1 cellular context compared by ENCODE assay signal in the genomic region with DNA sequence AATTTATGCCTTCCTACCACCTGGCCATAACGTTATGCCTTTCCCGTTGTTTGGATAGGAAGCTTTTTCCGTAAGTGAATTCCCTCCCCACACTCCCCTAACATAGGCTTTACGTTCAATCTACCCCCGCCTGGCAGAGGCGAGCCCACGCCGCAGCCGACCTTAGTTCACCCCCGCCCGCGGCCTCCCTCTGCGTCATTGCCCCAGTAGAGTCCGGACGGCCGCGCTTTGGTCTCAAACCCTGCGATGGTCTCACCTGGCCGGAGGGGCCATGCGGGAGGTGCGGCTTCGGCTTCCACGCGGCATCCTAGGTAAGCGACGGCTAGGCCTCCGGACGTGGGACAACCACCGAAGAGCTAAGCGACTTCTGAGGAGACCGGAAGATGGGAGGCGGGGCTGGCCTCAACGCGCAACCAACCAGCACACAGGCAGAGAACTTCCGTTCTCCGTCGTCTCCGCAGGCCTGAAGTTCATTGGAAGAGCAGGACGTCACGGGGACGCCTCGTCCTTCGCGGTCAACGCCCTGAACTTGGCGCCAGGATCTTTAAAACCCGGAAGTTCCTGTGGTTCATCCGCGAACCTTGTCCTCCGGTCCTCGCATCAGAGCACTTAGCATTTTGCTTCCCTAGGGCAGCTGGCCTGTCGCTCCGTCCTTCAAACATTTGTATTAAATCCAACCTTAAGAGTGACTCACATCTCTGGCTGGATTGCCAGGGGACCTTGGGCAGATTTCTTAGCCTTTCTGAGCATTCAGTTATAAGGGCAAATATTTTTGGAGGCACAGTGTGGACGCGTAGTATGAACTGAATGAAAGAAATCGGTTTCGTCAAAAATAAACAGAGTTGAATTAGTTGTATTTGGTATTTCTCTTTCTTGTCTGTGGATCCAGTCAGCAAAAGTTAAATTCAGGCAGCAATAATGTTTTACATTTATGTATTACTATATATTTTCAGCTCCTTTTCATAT.
TF ChIP-seq lines count a peak whose summit lies in the region.

A gene with protein sequence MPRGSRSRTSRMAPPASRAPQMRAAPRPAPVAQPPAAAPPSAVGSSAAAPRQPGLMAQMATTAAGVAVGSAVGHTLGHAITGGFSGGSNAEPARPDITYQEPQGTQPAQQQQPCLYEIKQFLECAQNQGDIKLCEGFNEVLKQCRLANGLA (minus strand): TSS at position 369 of the 966 bp plus-strand sequence. CDS start 63 bp downstream, at position 306.

TF ChIP-seq in HepG2, 621 proteins besides CTCF, POLR2A, EP300 and RAD21 (continued from another document and continues in another):
- TF ChIP-seq, protein P1, sequence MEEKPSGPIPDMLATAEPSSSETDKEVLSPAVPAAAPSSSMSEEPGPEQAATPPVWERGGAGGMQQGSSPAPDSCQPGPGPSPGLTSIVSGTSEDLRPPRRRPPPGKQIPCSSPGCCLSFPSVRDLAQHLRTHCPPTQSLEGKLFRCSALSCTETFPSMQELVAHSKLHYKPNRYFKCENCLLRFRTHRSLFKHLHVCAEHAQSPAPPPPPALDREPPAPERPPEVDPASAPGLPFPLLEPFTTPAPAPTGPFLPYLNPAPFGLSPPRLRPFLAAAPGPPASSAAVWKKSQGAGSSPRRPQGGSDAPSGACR (CRISPR knock-in tag; IDR thresholded peaks at IDR 0.05), result no peak
- TF ChIP-seq MTF1 (CRISPR knock-in tag; IDR thresholded peaks at IDR 0.05) (no peak), CHCHD3 (CRISPR knock-in tag; IDR thresholded peaks at IDR 0.05) (no peak), ZNF775 (CRISPR knock-in tag; IDR thresholded peaks at IDR 0.05; ENCODE audit: borderline replicate concordance) (no peak), ZNF18 (CRISPR knock-in tag; IDR thresholded peaks at IDR 0.05; ENCODE audit: insufficient replicate concordance) (peak; percentile 77), SOX13 (IDR thresholded peaks at IDR 0.05) (no peak), SOX13 (CRISPR knock-in tag; conservative IDR thresholded peaks at IDR 0.05 in 1 of 2, IDR thresholded peaks at IDR 0.05 in 1 of 2) (no peak; a peak in 1 of 4 replicates), HOXA5 (CRISPR knock-in tag; IDR thresholded peaks at IDR 0.05) (no peak), PRDM4 (CRISPR knock-in tag; IDR thresholded peaks at IDR 0.05; ENCODE audit: borderline replicate concordance) (no peak), FOSL1 (CRISPR knock-in tag; IDR thresholded peaks at IDR 0.05; ENCODE audit: borderline replicate concordance) (no peak), SRSF9 (IDR thresholded peaks at IDR 0.05; ENCODE audit: borderline replicate concordance, insufficient read depth, low read depth, low read length, poor library complexity, severe bottlenecking) (no peak), MIER2 (CRISPR knock-in tag; IDR thresholded peaks at IDR 0.05) (no peak), ZSCAN9 (CRISPR knock-in tag; IDR thresholded peaks at IDR 0.05; ENCODE audit: borderline replicate concordance) (peak; percentile 16), ADNP (CRISPR knock-in tag; IDR thresholded peaks at IDR 0.05) (no peak), SIN3B (IDR thresholded peaks at IDR 0.05; ENCODE audit: low read length) (peak; percentile 76; the same call in 1 of the 2 replicates), TAF15 (IDR thresholded peaks at IDR 0.05; ENCODE audit: low read depth, low read length, poor library complexity, severe bottlenecking) (no peak), HNRNPH1 (optimal IDR thresholded peaks at IDR 0.05; ENCODE audit: low read depth, low read length) (no peak), NCOR1 (IDR thresholded peaks at IDR 0.05; ENCODE audit: borderline replicate concordance, low read length) (peak; percentile 9; the same call in 1 of the 2 replicates), ELF3 (CRISPR knock-in tag; IDR thresholded peaks at IDR 0.05) (peak; percentile 86), ZNF841 (CRISPR knock-in tag; IDR thresholded peaks at IDR 0.05; ENCODE audit: borderline replicate concordance) (no peak; the same call in 1 of the 2 replicates), TEF (CRISPR knock-in tag; IDR thresholded peaks at IDR 0.05) (no peak), SP1 (IDR thresholded peaks at IDR 0.05) (no peak), SP1 (CRISPR knock-in tag; IDR thresholded peaks at IDR 0.05) (peak; percentile 46), HDAC6 (IDR thresholded peaks at IDR 0.05; ENCODE audit: low read depth, low read length) (no peak), DNMT1 (CRISPR knock-in tag; IDR thresholded peaks at IDR 0.05) (no peak), REXO4 (CRISPR knock-in tag; IDR thresholded peaks at IDR 0.05; ENCODE audit: borderline replicate concordance) (no peak), ZNF589 (CRISPR knock-in tag; conservative IDR thresholded peaks at IDR 0.05) (peak; percentile 80; the same call in 1 of the 2 replicates), ZNF282 (IDR thresholded peaks at IDR 0.05; ENCODE audit: partially characterized antibody) (no peak), ATF7 (IDR thresholded peaks at IDR 0.05) (no peak), ATF7 (CRISPR knock-in tag; IDR thresholded peaks at IDR 0.05) (no peak), ZNF790 (CRISPR knock-in tag; IDR thresholded peaks at IDR 0.05; ENCODE audit: borderline replicate concordance) (no peak), ZNF724P (CRISPR knock-in tag; IDR thresholded peaks at IDR 0.05; ENCODE audit: borderline replicate concordance) (no peak), E2F5 (CRISPR knock-in tag; conservative IDR thresholded peaks at IDR 0.05) (peak; percentile 96), HNRNPK (IDR thresholded peaks at IDR 0.05; ENCODE audit: low read depth, low read length, poor library complexity, severe bottlenecking) (no peak), NFE2 (CRISPR knock-in tag; IDR thresholded peaks at IDR 0.05) (no peak), THAP11 (CRISPR knock-in tag; IDR thresholded peaks at IDR 0.05) (peak; percentile 94), ZMAT3 (CRISPR knock-in tag; conservative IDR thresholded peaks at IDR 0.05) (no peak)
- TF ChIP-seq, protein P2, sequence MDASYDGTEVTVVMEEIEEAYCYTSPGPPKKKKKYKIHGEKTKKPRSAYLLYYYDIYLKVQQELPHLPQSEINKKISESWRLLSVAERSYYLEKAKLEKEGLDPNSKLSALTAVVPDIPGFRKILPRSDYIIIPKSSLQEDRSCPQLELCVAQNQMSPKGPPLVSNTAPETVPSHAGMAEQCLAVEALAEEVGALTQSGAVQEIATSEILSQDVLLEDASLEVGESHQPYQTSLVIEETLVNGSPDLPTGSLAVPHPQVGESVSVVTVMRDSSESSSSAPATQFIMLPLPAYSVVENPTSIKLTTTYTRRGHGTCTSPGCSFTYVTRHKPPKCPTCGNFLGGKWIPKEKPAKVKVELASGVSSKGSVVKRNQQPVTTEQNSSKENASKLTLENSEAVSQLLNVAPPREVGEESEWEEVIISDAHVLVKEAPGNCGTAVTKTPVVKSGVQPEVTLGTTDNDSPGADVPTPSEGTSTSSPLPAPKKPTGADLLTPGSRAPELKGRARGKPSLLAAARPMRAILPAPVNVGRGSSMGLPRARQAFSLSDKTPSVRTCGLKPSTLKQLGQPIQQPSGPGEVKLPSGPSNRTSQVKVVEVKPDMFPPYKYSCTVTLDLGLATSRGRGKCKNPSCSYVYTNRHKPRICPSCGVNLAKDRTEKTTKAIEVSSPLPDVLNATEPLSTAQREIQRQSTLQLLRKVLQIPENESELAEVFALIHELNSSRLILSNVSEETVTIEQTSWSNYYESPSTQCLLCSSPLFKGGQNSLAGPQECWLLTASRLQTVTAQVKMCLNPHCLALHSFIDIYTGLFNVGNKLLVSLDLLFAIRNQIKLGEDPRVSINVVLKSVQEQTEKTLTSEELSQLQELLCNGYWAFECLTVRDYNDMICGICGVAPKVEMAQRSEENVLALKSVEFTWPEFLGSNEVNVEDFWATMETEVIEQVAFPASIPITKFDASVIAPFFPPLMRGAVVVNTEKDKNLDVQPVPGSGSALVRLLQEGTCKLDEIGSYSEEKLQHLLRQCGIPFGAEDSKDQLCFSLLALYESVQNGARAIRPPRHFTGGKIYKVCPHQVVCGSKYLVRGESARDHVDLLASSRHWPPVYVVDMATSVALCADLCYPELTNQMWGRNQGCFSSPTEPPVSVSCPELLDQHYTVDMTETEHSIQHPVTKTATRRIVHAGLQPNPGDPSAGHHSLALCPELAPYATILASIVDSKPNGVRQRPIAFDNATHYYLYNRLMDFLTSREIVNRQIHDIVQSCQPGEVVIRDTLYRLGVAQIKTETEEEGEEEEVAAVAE (CRISPR knock-in tag; IDR thresholded peaks at IDR 0.05; ENCODE audit: borderline replicate concordance), result no peak
- TF ChIP-seq, protein P3, sequence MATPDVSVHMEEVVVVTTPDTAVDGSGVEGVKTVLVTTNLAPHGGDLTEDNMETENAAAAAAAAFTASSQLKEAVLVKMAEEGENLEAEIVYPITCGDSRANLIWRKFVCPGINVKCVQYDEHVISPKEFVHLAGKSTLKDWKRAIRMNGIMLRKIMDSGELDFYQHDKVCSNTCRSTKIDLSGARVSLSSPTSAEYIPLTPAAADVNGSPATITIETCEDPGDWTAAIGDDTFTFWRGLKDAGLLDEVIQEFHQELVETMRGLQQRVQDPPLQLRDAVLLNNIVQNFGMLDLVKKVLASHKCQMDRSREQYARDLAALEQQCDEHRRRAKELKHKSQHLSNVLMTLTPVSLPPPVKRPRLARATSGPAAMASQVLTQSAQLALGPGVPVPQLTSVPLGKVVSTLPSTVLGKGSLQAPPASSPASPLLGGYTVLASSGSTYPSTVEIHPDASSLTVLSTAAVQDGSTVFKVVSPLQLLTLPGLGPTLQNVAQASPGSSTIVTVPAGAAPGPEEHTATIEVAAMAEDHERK (CRISPR knock-in tag; IDR thresholded peaks at IDR 0.05; ENCODE audit: low read depth), result peak; percentile 51; the same call in 1 of the 2 replicates
- TF ChIP-seq, protein P4, sequence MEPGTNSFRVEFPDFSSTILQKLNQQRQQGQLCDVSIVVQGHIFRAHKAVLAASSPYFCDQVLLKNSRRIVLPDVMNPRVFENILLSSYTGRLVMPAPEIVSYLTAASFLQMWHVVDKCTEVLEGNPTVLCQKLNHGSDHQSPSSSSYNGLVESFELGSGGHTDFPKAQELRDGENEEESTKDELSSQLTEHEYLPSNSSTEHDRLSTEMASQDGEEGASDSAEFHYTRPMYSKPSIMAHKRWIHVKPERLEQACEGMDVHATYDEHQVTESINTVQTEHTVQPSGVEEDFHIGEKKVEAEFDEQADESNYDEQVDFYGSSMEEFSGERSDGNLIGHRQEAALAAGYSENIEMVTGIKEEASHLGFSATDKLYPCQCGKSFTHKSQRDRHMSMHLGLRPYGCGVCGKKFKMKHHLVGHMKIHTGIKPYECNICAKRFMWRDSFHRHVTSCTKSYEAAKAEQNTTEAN (CRISPR knock-in tag; conservative IDR thresholded peaks at IDR 0.05), result 0 out of 2 replicates have a peak, but pooled peaks have one; percentile 50
- TF ChIP-seq, protein P5, sequence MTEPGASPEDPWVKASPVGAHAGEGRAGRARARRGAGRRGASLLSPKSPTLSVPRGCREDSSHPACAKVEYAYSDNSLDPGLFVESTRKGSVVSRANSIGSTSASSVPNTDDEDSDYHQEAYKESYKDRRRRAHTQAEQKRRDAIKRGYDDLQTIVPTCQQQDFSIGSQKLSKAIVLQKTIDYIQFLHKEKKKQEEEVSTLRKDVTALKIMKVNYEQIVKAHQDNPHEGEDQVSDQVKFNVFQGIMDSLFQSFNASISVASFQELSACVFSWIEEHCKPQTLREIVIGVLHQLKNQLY (CRISPR knock-in tag; IDR thresholded peaks at IDR 0.05), result no peak
- TF ChIP-seq, protein P6, sequence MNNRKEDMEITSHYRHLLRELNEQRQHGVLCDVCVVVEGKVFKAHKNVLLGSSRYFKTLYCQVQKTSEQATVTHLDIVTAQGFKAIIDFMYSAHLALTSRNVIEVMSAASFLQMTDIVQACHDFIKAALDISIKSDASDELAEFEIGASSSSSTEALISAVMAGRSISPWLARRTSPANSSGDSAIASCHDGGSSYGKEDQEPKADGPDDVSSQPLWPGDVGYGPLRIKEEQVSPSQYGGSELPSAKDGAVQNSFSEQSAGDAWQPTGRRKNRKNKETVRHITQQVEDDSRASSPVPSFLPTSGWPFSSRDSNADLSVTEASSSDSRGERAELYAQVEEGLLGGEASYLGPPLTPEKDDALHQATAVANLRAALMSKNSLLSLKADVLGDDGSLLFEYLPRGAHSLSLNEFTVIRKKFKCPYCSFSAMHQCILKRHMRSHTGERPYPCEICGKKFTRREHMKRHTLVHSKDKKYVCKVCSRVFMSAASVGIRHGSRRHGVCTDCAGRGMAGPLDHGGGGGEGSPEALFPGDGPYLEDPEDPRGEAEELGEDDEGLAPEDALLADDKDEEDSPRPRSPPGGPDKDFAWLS (CRISPR knock-in tag; IDR thresholded peaks at IDR 0.05; ENCODE audit: borderline replicate concordance), result no peak
